In genomic region chr7:100908512-100908911, GRCh38 we compare ENCODE assay signal across 10 cellular contexts. TPM values are rescaled to one million over a fixed set of nuclear protein-coding genes. Genes with fewer than 3 reads are reported as not detected.
"Had no signal": no experiment of that assay in that cellular context is flagged by ENCODE, and none has a peak within 500 bp of the region (broad histone marks: within the 10 kb centered on the region; RNA-seq: fewer than 3 reads in every experiment).

No MANE protein-coding gene starts in this region.

- H3K27ac ChIP-seq: GM23248 had no signal

- H3K9ac ChIP-seq: GM23248 had no signal

- H2AFZ ChIP-seq: GM23248 had no signal

- H3K9me3 ChIP-seq: HAP-1 had no signal

- FAIRE-seq: H54 had no signal

- H3K9me3 Mint-ChIP-seq: H9 had no signal

- H3K36me3 ChIP-seq: HAP-1 had no signal

- H3K4me3 ChIP-seq: GM23248, HAP-1 had no signal

- H3K27ac Mint-ChIP-seq: H9, HFFc6 had no signal

- DNase-seq: GM23248, GOT3, H7, H9, HCEC 1CT, HFFc6 had no signal

- H3K4me1 ChIP-seq: HAP-1 had no signal

- ATAC-seq: HCT116 had no signal

- H3K4me3 Mint-ChIP-seq: H9, HFFc6 had no signal

RNA-seq across cellular contexts. Expression of gene ACHE, which starts 12.8 kb away (rescaled TPM):
- total RNA-seq: GM23248 had no signal
- polyA plus RNA-seq: GM23248 had no signal

RNA-seq across cellular contexts. Expression of gene MUC3A, which starts 40.8 kb away (rescaled TPM):
- total RNA-seq: GM23248, H4, HFFc6 had no signal
- polyA plus RNA-seq: GM23248 had no signal
